In genomic region chr1:39452081-39452480, GRCh38 we compare ENCODE assay signal across 30 cellular contexts. TPM values are rescaled to one million over a fixed set of nuclear protein-coding genes. Genes with fewer than 3 reads are reported as not detected.
DNase-seq lines count a peak whose midpoint lies in the region; ATAC-seq and TF ChIP-seq lines count a peak whose summit lies in the region.
"Had no signal": no experiment of that assay in that cellular context is flagged by ENCODE, and none has a peak within 500 bp of the region (broad histone marks: within the 10 kb centered on the region; RNA-seq: fewer than 3 reads in every experiment).

No MANE protein-coding gene starts in this region.

- H3K27me3 ChIP-seq in spleen (replicated peaks in 1 of 7) (no peaks in the 10 kb centered on the region), testis (no peaks in the 10 kb centered on the region)
- H3K27me3 ChIP-seq: upper lobe of left lung had no signal

- no peaks in the 10 kb centered on the region for H3K9me3 Mint-ChIP-seq in activated CD8-positive, alpha-beta T cell treated with anti-CD3 and anti-CD28 coated beads, Interleukin-2, amount 10 ng/mL, durations not matched to agents 7 days and 5 days (ENCODE audit: insufficient read depth)
- no peaks in the 10 kb centered on the region for H3K9me3 Mint-ChIP-seq in activated CD8-positive, alpha-beta T cell treated with anti-CD3 and anti-CD28 coated beads for 36 hours
- H3K9me3 Mint-ChIP-seq: activated CD4-positive, alpha-beta T cell treated with anti-CD3 and anti-CD28 coated beads, Interleukin-2, amount 10 ng/mL, durations not matched to agents 7 days and 5 days; activated T-cell treated with anti-CD3 and anti-CD28 coated beads, Interleukin-2, amount 50 U/mL, for 4 hours; CD4-positive, CD25-positive, alpha-beta regulatory T cell; immature natural killer cell had no signal

- no peak for TF ChIP-seq CTCF in activated CD8-positive, alpha-beta T cell treated with anti-CD3 and anti-CD28 coated beads for 36 hours (IDR thresholded peaks at IDR 0.05)
- TF ChIP-seq CTCF in spleen (IDR thresholded peaks at IDR 0.05 in 8 of 11, conservative IDR thresholded peaks at IDR 0.05 in 3 of 11), result no peak
- TF ChIP-seq CTCF in testis (IDR thresholded peaks at IDR 0.05), result no peak

- TF ChIP-seq POLR2A in spleen (IDR thresholded peaks at IDR 0.05) (no peak), testis (IDR thresholded peaks at IDR 0.05) (no peak)

- WGBS in spleen, 5 donors, result 85 to 92% (median 90%) methylated on average over 7 of the region's 7 CpGs
- 88 to 90% methylated on average over 7 of the region's 7 CpGs for WGBS in testis, 2 donors

- DNase-seq in activated CD8-positive, alpha-beta T cell treated with anti-CD3 and anti-CD28 coated beads, Interleukin-2, amount 10 ng/mL, durations not matched to agents 7 days and 5 days, result no peak
- DNase-seq in activated CD8-positive, alpha-beta T cell treated with anti-CD3 and anti-CD28 coated beads for 36 hours, result no peak
- DNase-seq in Ammon's horn (ENCODE audit: low spot score) (peak; percentile 24), caudate nucleus (lab: John Stamatoyannopoulos, UW) (peak in 1 of 61 donors; percentile 3), spleen (no peak), SKM-1 treated with dmso at 0.1 percent for 144 hours (lab: John Stamatoyannopoulos, UW; ENCODE audit: unreplicated experiment) (no peak), testis (no peak)
- DNase-seq: activated gamma-delta T cell treated with Interleukin-2 at 50 U/mL for 16 hours; activated T-cell treated with anti-CD3 and anti-CD28 coated beads, Interleukin-2, amount 50 U/mL, for 4 hours; amniotic stem cell; DMS79 treated with DMSO at 0.1 percent for 48 hours; effector CD8-positive, alpha-beta T cell; immature natural killer cell; KBM-7; NCI-H1092 treated with DMSO at 0.1 percent for 48 hours; NCI-H187; NCI-H2171 treated with DMSO at 0.1 percent for 48 hours; NCI-H510A; stimulated activated CD4-positive, alpha-beta T cell treated with anti-CD3 and anti-CD28 coated beads, Interleukin-12 subunit alpha, Interleukin-12 subunit beta, amount 100 ng/mL, for 4 hours; stimulated activated CD4-positive, alpha-beta T cell treated with anti-CD3 and anti-CD28 coated beads, Interleukin-2, amount 100 ng/mL, for 48 hours; upper lobe of left lung; WERI-Rb-1 had no signal

- H3K27ac ChIP-seq in caudate nucleus (ENCODE audit: low read depth, low read length) (peak overlapping the region; percentile 36), spleen (peak overlapping the region; percentile 37 to 82 (median 70)), testis (no peak overlapping the region)
- H3K27ac ChIP-seq: WERI-Rb-1 had no signal

- no peak for ATAC-seq in activated CD8-positive, alpha-beta T cell treated with anti-CD3 and anti-CD28 coated beads, Interleukin-2, amount 10 ng/mL, durations not matched to agents 7 days and 5 days
- ATAC-seq in activated CD8-positive, alpha-beta T cell treated with anti-CD3 and anti-CD28 coated beads for 36 hours, result no peak
- no peak for ATAC-seq in GM19455 (IDR thresholded peaks at IDR 0.05; ENCODE audit: unreplicated experiment)
- ATAC-seq: activated T-cell treated with anti-CD3 and anti-CD28 coated beads, Interleukin-2, amount 50 U/mL, for 4 hours; sciatic nerve had no signal

- peaks cover 5 to 100% (median 98%) of the 10 kb centered on the region in 6 donors for H3K36me3 ChIP-seq in spleen
- H3K36me3 ChIP-seq in testis (ENCODE audit: low read depth, missing control alignments), result no peaks in the 10 kb centered on the region

- H3K4me1 Mint-ChIP-seq in activated CD8-positive, alpha-beta T cell treated with anti-CD3 and anti-CD28 coated beads, Interleukin-2, amount 10 ng/mL, durations not matched to agents 7 days and 5 days (ENCODE audit: low read depth), result peaks cover 22% of the 10 kb centered on the region
- no peaks in the 10 kb centered on the region for H3K4me1 Mint-ChIP-seq in activated CD8-positive, alpha-beta T cell treated with anti-CD3 and anti-CD28 coated beads for 36 hours (ENCODE audit: low read depth)
- H3K4me1 Mint-ChIP-seq: CD4-positive, CD25-positive, alpha-beta regulatory T cell; immature natural killer cell had no signal

- H3K4me3 Mint-ChIP-seq in activated CD8-positive, alpha-beta T cell treated with anti-CD3 and anti-CD28 coated beads, Interleukin-2, amount 10 ng/mL, durations not matched to agents 7 days and 5 days, result no peak overlapping the region
- H3K4me3 Mint-ChIP-seq in activated CD8-positive, alpha-beta T cell treated with anti-CD3 and anti-CD28 coated beads for 36 hours, result no peak overlapping the region
- H3K4me3 Mint-ChIP-seq: activated CD4-positive, alpha-beta T cell treated with anti-CD3 and anti-CD28 coated beads, Interleukin-2, amount 10 ng/mL, durations not matched to agents 7 days and 5 days; activated T-cell treated with anti-CD3 and anti-CD28 coated beads, Interleukin-2, amount 50 U/mL, for 4 hours; CD4-positive, CD25-positive, alpha-beta regulatory T cell; immature natural killer cell had no signal

- POLR2A ChIA-PET in activated CD8-positive, alpha-beta T cell treated with anti-CD3 and anti-CD28 coated beads, Interleukin-2, amount 10 ng/mL, durations not matched to agents 7 days and 5 days (lab: Charles Lee), result no interaction called here
- POLR2A ChIA-PET in activated CD8-positive, alpha-beta T cell treated with anti-CD3 and anti-CD28 coated beads for 36 hours (lab: Charles Lee), result no interaction called here

- H3K9me3 ChIP-seq in spleen, result no peaks in the 10 kb centered on the region
- H3K9me3 ChIP-seq in testis, result no peaks in the 10 kb centered on the region
- H3K9me3 ChIP-seq: upper lobe of left lung had no signal

- H3K27me3 Mint-ChIP-seq in activated CD8-positive, alpha-beta T cell treated with anti-CD3 and anti-CD28 coated beads, Interleukin-2, amount 10 ng/mL, durations not matched to agents 7 days and 5 days (ENCODE audit: low read depth), result no peaks in the 10 kb centered on the region
- no peaks in the 10 kb centered on the region for H3K27me3 Mint-ChIP-seq in activated CD8-positive, alpha-beta T cell treated with anti-CD3 and anti-CD28 coated beads for 36 hours
- H3K27me3 Mint-ChIP-seq: activated CD4-positive, alpha-beta T cell treated with anti-CD3 and anti-CD28 coated beads, Interleukin-2, amount 10 ng/mL, durations not matched to agents 7 days and 5 days; CD4-positive, CD25-positive, alpha-beta regulatory T cell had no signal

- H3K4me3 ChIP-seq in spleen (no peak overlapping the region), testis (no peak overlapping the region)
- H3K4me3 ChIP-seq: upper lobe of left lung had no signal

- H3K36me3 Mint-ChIP-seq in activated CD8-positive, alpha-beta T cell treated with anti-CD3 and anti-CD28 coated beads, Interleukin-2, amount 10 ng/mL, durations not matched to agents 7 days and 5 days (ENCODE audit: low read depth), result peaks cover 75% of the 10 kb centered on the region
- peaks cover 60% of the 10 kb centered on the region for H3K36me3 Mint-ChIP-seq in activated CD8-positive, alpha-beta T cell treated with anti-CD3 and anti-CD28 coated beads for 36 hours (ENCODE audit: low read depth)

- CTCF ChIA-PET in activated CD8-positive, alpha-beta T cell treated with anti-CD3 and anti-CD28 coated beads, Interleukin-2, amount 10 ng/mL, durations not matched to agents 7 days and 5 days (lab: Charles Lee), result interaction anchor here (0.7 kb wide), 1 partner anchor 54 kb away, joined by 3 read pairs; no protein-coding TSS in a partner anchor
- CTCF ChIA-PET in activated CD8-positive, alpha-beta T cell treated with anti-CD3 and anti-CD28 coated beads for 36 hours (lab: Charles Lee), result no interaction called here

- H3K27ac Mint-ChIP-seq in activated CD8-positive, alpha-beta T cell treated with anti-CD3 and anti-CD28 coated beads, Interleukin-2, amount 10 ng/mL, durations not matched to agents 7 days and 5 days, result peak overlapping the region; percentile 60
- no peak overlapping the region for H3K27ac Mint-ChIP-seq in activated CD8-positive, alpha-beta T cell treated with anti-CD3 and anti-CD28 coated beads for 36 hours

- peaks cover 0 to 21% (median under 1%) of the 10 kb centered on the region in 6 donors for H3K4me1 ChIP-seq in spleen
- peaks cover 11% of the 10 kb centered on the region for H3K4me1 ChIP-seq in testis
- H3K4me1 ChIP-seq: parathyroid adenoma had no signal

- intact Hi-C loops in activated CD8-positive, alpha-beta T cell treated with anti-CD3 and anti-CD28 coated beads for 36 hours (cut with micrococcal nuclease), result no loop called here
- intact Hi-C loops in spleen (cut with DNase I; ENCODE audit: low total_unique reads) (no loop called here), testis (cut with DNase I; ENCODE audit: low total_unique reads) (no loop called here)

RNA-seq across cellular contexts. Expression of gene BMP8A, which starts 39.4 kb away (rescaled TPM):
- total RNA-seq in activated CD8-positive, alpha-beta T cell treated with anti-CD3 and anti-CD28 coated beads, Interleukin-2, amount 10 ng/mL, durations not matched to agents 7 days and 5 days, result under 1 TPM in 1 of 2 experiments, not detected in 1; 0.16 TPM
- total RNA-seq in activated CD8-positive, alpha-beta T cell treated with anti-CD3 and anti-CD28 coated beads for 36 hours, result under 1 TPM; 0.22 to 0.36 TPM
- 1 to 10 TPM in 6 of 7 donors, under 1 TPM in 1; 0.79 to 2.8 (median 2.2) TPM for total RNA-seq in spleen
- polyA plus RNA-seq in spleen, result under 1 TPM in 2 of 3 donors, not detected in 1; 0.06 to 0.08 TPM
- 10 to 100 TPM in 1 of 2 donors, 1 to 10 TPM in 1; 5.6 to 15.0 TPM for total RNA-seq in testis
- polyA plus RNA-seq in testis (ENCODE audit: insufficient read depth, low read depth, low replicate concordance), result 4.3 TPM
- total RNA-seq: activated CD4-positive, alpha-beta T cell treated with anti-CD3 and anti-CD28 coated beads, Interleukin-2, amount 10 ng/mL, durations not matched to agents 7 days and 5 days; epithelial cell of proximal tubule; H4; M059J had no signal
- polyA plus RNA-seq: CD4-positive, CD25-positive, alpha-beta regulatory T cell; immature natural killer cell had no signal

Comparison
In these comparisons a context has a peak if more than half of its experiments do, and no peak if none do; other contexts are left out.
1. H3K27ac ChIP-seq: peak in caudate nucleus (single experiment) and spleen (8 of 8); none in testis (0 of 2).